Comparison of ENCODE assay signal across 31 cellular contexts in genomic region chr16:53534206-53534605, GRCh38. TPM values are rescaled to one million over a fixed set of nuclear protein-coding genes. Genes with fewer than 3 reads are reported as not detected.
DNase-seq lines count a peak whose midpoint lies in the region; ATAC-seq and TF ChIP-seq lines count a peak whose summit lies in the region.
"Had no signal": no experiment of that assay in that cellular context is flagged by ENCODE, and none has a peak within 500 bp of the region (broad histone marks: within the 10 kb centered on the region; RNA-seq: fewer than 3 reads in every experiment).

No MANE protein-coding gene starts in this region.

- H3K79me1 ChIP-seq in mesendoderm (ENCODE audit: low read length) = no peaks in the 10 kb centered on the region

- H3K4me2 ChIP-seq in GM23338 (no peak overlapping the region), mesendoderm (ENCODE audit: low read length) (no peak overlapping the region)

- no peak overlapping the region for H4K8ac ChIP-seq in mesendoderm (ENCODE audit: low read depth, low read length)

- H3K27ac ChIP-seq in GM23338 (ENCODE audit: low read depth) (no peak overlapping the region), mesendoderm (ENCODE audit: low read depth, low read length) (no peak overlapping the region)
- H3K27ac ChIP-seq: adrenal gland, body of pancreas, esophagus squamous epithelium, foreskin keratinocyte, Peyer's patch, testis, VCaP had no signal

- no peak for TF ChIP-seq CTCF in GM23338 (conservative IDR thresholded peaks at IDR 0.05; ENCODE audit: low read depth in 2 of 2)

- no peaks in the 10 kb centered on the region for H3K36me3 Mint-ChIP-seq in activated T-cell treated with anti-CD3 and anti-CD28 coated beads, Interleukin-2, amount 50 U/mL, for 24 hours (ENCODE audit: low read depth)
- H3K36me3 Mint-ChIP-seq in GM23338 (ENCODE audit: low read depth) = peaks cover 4% of the 10 kb centered on the region
- no peaks in the 10 kb centered on the region for H3K36me3 Mint-ChIP-seq in activated T-helper 2 cell treated with anti-CD3 and anti-CD28 coated beads, Interferon-gamma antibody, Interleukin-2, Interleukin-4, amounts not matched to agents 10 μg/mL and 5 μg/mL and 100 μg/mL, durations not matched to agents 14 hours and 24 hours and 36 hours (ENCODE audit: low read depth)
- H3K36me3 Mint-ChIP-seq: CD8-positive, alpha-beta memory T cell had no signal

- H2AK5ac ChIP-seq in mesendoderm (ENCODE audit: low read length) = no peak overlapping the region

- H3K9ac ChIP-seq in mesendoderm (ENCODE audit: low read length) = no peak overlapping the region

- H3K18ac ChIP-seq in mesendoderm (ENCODE audit: low read length) = no peak overlapping the region

- intact Hi-C loops in activated T-helper 2 cell treated with anti-CD3 and anti-CD28 coated beads, Interferon-gamma antibody, Interleukin-2, Interleukin-4, amounts not matched to agents 10 μg/mL and 5 μg/mL and 100 μg/mL, durations not matched to agents 14 hours and 24 hours and 36 hours (cut with micrococcal nuclease) = loop anchor here (2.0 kb wide), 1 partner anchor 77 kb away; no protein-coding TSS in a partner anchor

- no peak overlapping the region for H3K56ac ChIP-seq in mesendoderm (ENCODE audit: low read length)

- no peak overlapping the region for H4K5ac ChIP-seq in mesendoderm (ENCODE audit: low read length)

- no peak overlapping the region for H2BK120ac ChIP-seq in mesendoderm (ENCODE audit: low read depth, low read length)

- H3K36me3 ChIP-seq in GM23338 (ENCODE audit: insufficient read depth) (no peaks in the 10 kb centered on the region; the same call in 1 of the 2 replicates), mesendoderm (ENCODE audit: control insufficient read depth, insufficient read depth, low read length) (no peaks in the 10 kb centered on the region)
- H3K36me3 ChIP-seq: adrenal gland, esophagus squamous epithelium, Peyer's patch had no signal

- peak overlapping the region; percentile 29; the same call in 1 of the 2 replicates for H2AFZ ChIP-seq in GM23338

- H3K27ac Mint-ChIP-seq in activated T-cell treated with anti-CD3 and anti-CD28 coated beads, Interleukin-2, amount 50 U/mL, for 24 hours = peak overlapping the region; percentile 74
- H3K27ac Mint-ChIP-seq in GM23338 = no peak overlapping the region
- peak overlapping the region; percentile 59 for H3K27ac Mint-ChIP-seq in activated T-helper 2 cell treated with anti-CD3 and anti-CD28 coated beads, Interferon-gamma antibody, Interleukin-2, Interleukin-4, amounts not matched to agents 10 μg/mL and 5 μg/mL and 100 μg/mL, durations not matched to agents 14 hours and 24 hours and 36 hours
- H3K27ac Mint-ChIP-seq: nephron; T-helper 2 cell treated with Interferon-gamma antibody and Interleukin-4, amounts not matched to agents 5 μg/mL and 100 μg/mL, for 36 hours had no signal

- H4K20me1 ChIP-seq in GM23338 (replicated peaks; ENCODE audit: insufficient read depth) = no peaks in the 10 kb centered on the region

- H3K4me1 Mint-ChIP-seq in activated T-cell treated with anti-CD3 and anti-CD28 coated beads, Interleukin-2, amount 50 U/mL, for 24 hours (ENCODE audit: low read depth) = peaks cover 25% of the 10 kb centered on the region
- H3K4me1 Mint-ChIP-seq in GM23338 = peaks cover 6% of the 10 kb centered on the region
- peaks cover 17% of the 10 kb centered on the region for H3K4me1 Mint-ChIP-seq in activated T-helper 2 cell treated with anti-CD3 and anti-CD28 coated beads, Interferon-gamma antibody, Interleukin-2, Interleukin-4, amounts not matched to agents 10 μg/mL and 5 μg/mL and 100 μg/mL, durations not matched to agents 14 hours and 24 hours and 36 hours (ENCODE audit: low read depth)

- H3K79me2 ChIP-seq in GM23338 (replicated peaks; ENCODE audit: insufficient read depth) (no peaks in the 10 kb centered on the region), mesendoderm (ENCODE audit: control insufficient read depth, insufficient read depth, low read length) (no peaks in the 10 kb centered on the region)

- no peak overlapping the region for H3K23ac ChIP-seq in mesendoderm (ENCODE audit: low read length)

- H3K27me3 ChIP-seq in GM23338 (ENCODE audit: insufficient read depth) (no peaks in the 10 kb centered on the region), mesendoderm (ENCODE audit: insufficient read depth, low read length, poor library complexity) (no peaks in the 10 kb centered on the region)
- H3K27me3 ChIP-seq: adrenal gland, body of pancreas, esophagus squamous epithelium, foreskin keratinocyte, Peyer's patch, testis had no signal

- H3K4me3 ChIP-seq in GM23338 (no peak overlapping the region), mesendoderm (ENCODE audit: low read length) (no peak overlapping the region)
- H3K4me3 ChIP-seq: adrenal gland, body of pancreas, esophagus squamous epithelium, K562, Peyer's patch, testis had no signal

- H3K4me1 ChIP-seq in GM23338 (ENCODE audit: insufficient read depth) = no peaks in the 10 kb centered on the region
- no peaks in the 10 kb centered on the region for H3K4me1 ChIP-seq in mesendoderm (ENCODE audit: control insufficient read depth, low read depth, low read length)
- H3K4me1 ChIP-seq: adrenal gland, body of pancreas, esophagus squamous epithelium, foreskin keratinocyte, Peyer's patch, testis had no signal

- no peak overlapping the region for H2BK5ac ChIP-seq in mesendoderm (ENCODE audit: low read length)

- ATAC-seq in GM23338 = peak; percentile 91
- ATAC-seq: body of pancreas, K562 had no signal

- no peaks in the 10 kb centered on the region for H3K9me2 ChIP-seq in GM23338 (ENCODE audit: insufficient read depth)

- no peak overlapping the region for H3K4ac ChIP-seq in mesendoderm (ENCODE audit: low read depth, low read length)

- H3K9me3 Mint-ChIP-seq in activated T-cell treated with anti-CD3 and anti-CD28 coated beads, Interleukin-2, amount 50 U/mL, for 24 hours = no peaks in the 10 kb centered on the region
- H3K9me3 Mint-ChIP-seq in GM23338 = peaks cover 18% of the 10 kb centered on the region
- no peaks in the 10 kb centered on the region for H3K9me3 Mint-ChIP-seq in activated T-helper 2 cell treated with anti-CD3 and anti-CD28 coated beads, Interferon-gamma antibody, Interleukin-2, Interleukin-4, amounts not matched to agents 10 μg/mL and 5 μg/mL and 100 μg/mL, durations not matched to agents 14 hours and 24 hours and 36 hours
- H3K9me3 Mint-ChIP-seq: CD8-positive, alpha-beta memory T cell; T-helper 2 cell treated with Interferon-gamma antibody and Interleukin-4, amounts not matched to agents 5 μg/mL and 100 μg/mL, for 36 hours had no signal

- H2BK15ac ChIP-seq in mesendoderm (replicated peaks; ENCODE audit: low read depth) = no peak overlapping the region

- H3F3A ChIP-seq in GM23338 (replicated peaks; ENCODE audit: low read depth) = no peaks in the 10 kb centered on the region

- H3K4me3 Mint-ChIP-seq in activated T-cell treated with anti-CD3 and anti-CD28 coated beads, Interleukin-2, amount 50 U/mL, for 24 hours = no peak overlapping the region
- no peak overlapping the region for H3K4me3 Mint-ChIP-seq in GM23338
- H3K4me3 Mint-ChIP-seq in activated T-helper 2 cell treated with anti-CD3 and anti-CD28 coated beads, Interferon-gamma antibody, Interleukin-2, Interleukin-4, amounts not matched to agents 10 μg/mL and 5 μg/mL and 100 μg/mL, durations not matched to agents 14 hours and 24 hours and 36 hours (ENCODE audit: low read depth) = no peak overlapping the region
- H3K4me3 Mint-ChIP-seq: nephron; T-helper 2 cell treated with Interferon-gamma antibody and Interleukin-4, amounts not matched to agents 5 μg/mL and 100 μg/mL, for 36 hours had no signal

- no peak for DNase-seq in activated T-cell treated with anti-CD3 and anti-CD28 coated beads, Interleukin-2, amount 50 U/mL, for 24 hours
- no peak for DNase-seq in activated T-cell treated with anti-CD3 and anti-CD28 coated beads, Interleukin-2, amount 50 U/mL, for 1 hour
- DNase-seq in GM23338 (ENCODE audit: low spot score) (peak; percentile 45), mesendoderm (peak; percentile 57), UCSD-AML1 (lab: John Stamatoyannopoulos, UW; ENCODE audit: unreplicated experiment) (no peak), DMS53 (lab: John Stamatoyannopoulos, UW) (no peak)
- DNase-seq in activated T-helper 2 cell treated with anti-CD3 and anti-CD28 coated beads, Interferon-gamma antibody, Interleukin-2, Interleukin-4, amounts not matched to agents 10 μg/mL and 5 μg/mL and 100 μg/mL, durations not matched to agents 14 hours and 24 hours and 36 hours (ENCODE audit: low spot score) = no peak
- DNase-seq: activated CD4-positive, alpha-beta T cell treated with anti-CD3 and anti-CD28 coated beads for 48 hours; activated CD8-positive, alpha-beta memory T cell treated with anti-CD3 and anti-CD28 coated beads, Interleukin-2, amount 50 U/mL, for 48 hours; activated gamma-delta T cell; adrenal gland; body of pancreas; cerebellar nuclear complex; dermis blood vessel endothelial cell; DMS 273 treated with DMSO at 0.1 percent for 48 hours; EL; esophagus squamous epithelium; NCI-H1048; NCI-H1694 treated with DMSO at 0.1 percent for 48 hours; NCI-H446 treated with DMSO at 0.1 percent for 48 hours; NCI-H774; Peyer's patch; SHP77; stimulated activated CD4-positive, alpha-beta T cell treated with anti-CD3 and anti-CD28 coated beads, Interleukin-4, amount 100 ng/mL, for 4 hours; testis had no signal

- WGBS in mesendoderm (ENCODE audit: extremely low coverage, insufficient coverage, low lambda C conversion rate) = no CpG with 5 or more reads among the region's 2 CpGs

- H3K27me3 Mint-ChIP-seq in activated T-cell treated with anti-CD3 and anti-CD28 coated beads, Interleukin-2, amount 50 U/mL, for 24 hours = no peaks in the 10 kb centered on the region
- H3K27me3 Mint-ChIP-seq in GM23338 (ENCODE audit: insufficient read depth, low read depth, poor library complexity) = peaks cover 5% of the 10 kb centered on the region
- H3K27me3 Mint-ChIP-seq in activated T-helper 2 cell treated with anti-CD3 and anti-CD28 coated beads, Interferon-gamma antibody, Interleukin-2, Interleukin-4, amounts not matched to agents 10 μg/mL and 5 μg/mL and 100 μg/mL, durations not matched to agents 14 hours and 24 hours and 36 hours (ENCODE audit: low read depth) = no peaks in the 10 kb centered on the region

RNA-seq across cellular contexts. Expression of gene AKTIP, which starts 31.2 kb away (rescaled TPM):
- total RNA-seq in GM23338 (2014; rRNA removed; shearing (Covaris generic)) = 14.7 and 21.6 TPM in 2 replicates
- 15.2 and 17.3 TPM in 2 replicates for polyA plus RNA-seq in GM23338 (2016; fragmentation: Nextera tagmentation; extraction: Ambion mirVana)
- total RNA-seq in activated T-helper 2 cell treated with anti-CD3 and anti-CD28 coated beads, Interferon-gamma antibody, Interleukin-2, Interleukin-4, amounts not matched to agents 10 μg/mL and 5 μg/mL and 100 μg/mL, durations not matched to agents 14 hours and 24 hours and 36 hours = 17.1 and 20.5 TPM in 2 replicates
- polyA plus RNA-seq in mesendoderm (2013, experiment 1 of 2) = 15.0 TPM
- 16.2 TPM for polyA plus RNA-seq in mesendoderm (2013, experiment 2 of 2)

Comparison
In these comparisons a context has a peak if more than half of its experiments do, and no peak if none do; other contexts are left out.
1. DNase-seq: peak in GM23338 (single experiment) and mesendoderm (single experiment); none in activated T-cell treated with anti-CD3 and anti-CD28 coated beads, Interleukin-2, amount 50 U/mL, for 24 hours (single experiment), activated T-cell treated with anti-CD3 and anti-CD28 coated beads, Interleukin-2, amount 50 U/mL, for 1 hour (single experiment), activated T-helper 2 cell treated with anti-CD3 and anti-CD28 coated beads, Interferon-gamma antibody, Interleukin-2, Interleukin-4, amounts not matched to agents 10 μg/mL and 5 μg/mL and 100 μg/mL, durations not matched to agents 14 hours and 24 hours and 36 hours (single experiment), UCSD-AML1 (single experiment) and DMS53 (single experiment).